In genomic region chr4:156999175-156999517, GRCh38 we compare ENCODE assay signal across 11 cellular contexts. TPM values are rescaled to one million over a fixed set of nuclear protein-coding genes. Genes with fewer than 3 reads are reported as not detected.
DNase-seq lines count a peak whose midpoint lies in the region; ATAC-seq, FAIRE-seq and TF ChIP-seq lines count a peak whose summit lies in the region.
"Had no signal": no experiment of that assay in that cellular context is flagged by ENCODE, and none has a peak within 500 bp of the region (broad histone marks: within the 10 kb centered on the region; RNA-seq: fewer than 3 reads in every experiment).

No MANE protein-coding gene starts in this region.

- no TSS peak for BruUV-seq in A673 (replicated peaks; lab: Mats Ljungman, UMichigan)

- H3K27me3 Mint-ChIP-seq in astrocyte (ENCODE audit: low read depth, unreplicated experiment) = no peaks in the 10 kb centered on the region
- no peaks in the 10 kb centered on the region for H3K27me3 Mint-ChIP-seq in T-helper 2 cell treated with Interferon-gamma antibody and Interleukin-4, amounts not matched to agents 5 μg/mL and 100 μg/mL, for 36 hours (ENCODE audit: low read depth)

- peaks cover 44% of the 10 kb centered on the region for H3K4me1 Mint-ChIP-seq in astrocyte (ENCODE audit: low read depth, unreplicated experiment)
- H3K4me1 Mint-ChIP-seq in T-helper 2 cell treated with Interferon-gamma antibody and Interleukin-4, amounts not matched to agents 5 μg/mL and 100 μg/mL, for 36 hours (ENCODE audit: low read depth) = no peaks in the 10 kb centered on the region

- DNase-seq in A673 (ENCODE audit: low spot score) = peak; percentile 95
- peak; percentile 99 for DNase-seq in astrocyte (ENCODE audit: low read depth)
- peak; percentile 99 for DNase-seq in kidney glomerular epithelial cell (lab: John Stamatoyannopoulos, UW)
- no peak for DNase-seq in T-helper 2 cell treated with Interferon-gamma antibody and Interleukin-4, amounts not matched to agents 5 μg/mL and 100 μg/mL, for 36 hours (ENCODE audit: low spot score)
- DNase-seq in NCI-H774 (lab: John Stamatoyannopoulos, UW) = no peak
- DNase-seq in H7 = no peak

- peak overlapping the region; percentile 99 for H3K27ac Mint-ChIP-seq in astrocyte (ENCODE audit: unreplicated experiment)
- H3K27ac Mint-ChIP-seq in T-helper 2 cell treated with Interferon-gamma antibody and Interleukin-4, amounts not matched to agents 5 μg/mL and 100 μg/mL, for 36 hours = no peak overlapping the region

- H3K4me1 ChIP-seq in A673 (ENCODE audit: insufficient read depth, low read length, poor library complexity, severe bottlenecking) = peaks cover 31% of the 10 kb centered on the region
- peaks cover 19% of the 10 kb centered on the region; the same call in 1 of the 2 replicates for H3K4me1 ChIP-seq in HUES64 (ENCODE audit: insufficient read depth, low read length)
- H3K4me1 ChIP-seq in astrocyte (ENCODE audit: insufficient read depth, low read length) = peaks cover 22% of the 10 kb centered on the region

- H3K27me3 ChIP-seq in A673 (replicated peaks; ENCODE audit: insufficient read depth, low read depth, low read length, poor library complexity) (no peaks in the 10 kb centered on the region), HUES64 (ENCODE audit: insufficient read depth, low read length) (no peaks in the 10 kb centered on the region), astrocyte (ENCODE audit: insufficient read depth, low read length) (no peaks in the 10 kb centered on the region), H7 (ENCODE audit: control insufficient read depth, insufficient read depth, low read length) (no peaks in the 10 kb centered on the region)

- intact Hi-C loops in A673 (cut with micrococcal nuclease; ENCODE audit: unreplicated experiment) = no loop called here

- TF ChIP-seq CTCF in A673 (conservative IDR thresholded peaks at IDR 0.05; ENCODE audit: low read depth, low read length) = no peak
- TF ChIP-seq CTCF in astrocyte (IDR thresholded peaks at IDR 0.05; ENCODE audit: insufficient read depth, low read depth, low read length) = no peak

- WGBS in HUES64 = 60% methylated on average over 2 of the region's 2 CpGs

- peak overlapping the region; percentile 64 for H3K4me3 Mint-ChIP-seq in astrocyte (ENCODE audit: unreplicated experiment)
- H3K4me3 Mint-ChIP-seq in T-helper 2 cell treated with Interferon-gamma antibody and Interleukin-4, amounts not matched to agents 5 μg/mL and 100 μg/mL, for 36 hours = no peak overlapping the region
- H3K4me3 Mint-ChIP-seq: neural crest cell had no signal

- no peak for ATAC-seq in GM18868 (IDR thresholded peaks at IDR 0.05; ENCODE audit: unreplicated experiment)

- peak; percentile 99 for FAIRE-seq in astrocyte (lab: Jason Lieb, UNC)
- FAIRE-seq: G401.6 had no signal

- peak overlapping the region; percentile 75 for H3K4me2 ChIP-seq in astrocyte (ENCODE audit: low read length)

- H4K20me1 ChIP-seq in astrocyte (ENCODE audit: insufficient read depth, low read length) = no peaks in the 10 kb centered on the region

- no peaks in the 10 kb centered on the region for H3K9me3 ChIP-seq in A673 (ENCODE audit: low read depth, low read length, poor library complexity, severe bottlenecking)
- peaks cover 12% of the 10 kb centered on the region; the same call in 1 of the 2 replicates for H3K9me3 ChIP-seq in HUES64 (ENCODE audit: insufficient read depth, low read depth, low read length)
- peaks cover 7% of the 10 kb centered on the region for H3K9me3 ChIP-seq in astrocyte (ENCODE audit: insufficient read depth, low read depth, low read length)

- no peak overlapping the region for H3K4me3 ChIP-seq in A673 (ENCODE audit: low read depth, low read length, poor library complexity, severe bottlenecking)
- H3K4me3 ChIP-seq in HUES64 (ENCODE audit: low read length) = no peak overlapping the region
- peak overlapping the region; percentile 1 for H3K4me3 ChIP-seq in astrocyte (ENCODE audit: insufficient read depth, low read depth, low read length)
- H3K4me3 ChIP-seq in H7 (ENCODE audit: insufficient read depth, low read depth, low read length) = no peak overlapping the region

- H3K36me3 Mint-ChIP-seq in astrocyte (ENCODE audit: low read depth, unreplicated experiment) = peaks cover 4% of the 10 kb centered on the region
- no peaks in the 10 kb centered on the region for H3K36me3 Mint-ChIP-seq in T-helper 2 cell treated with Interferon-gamma antibody and Interleukin-4, amounts not matched to agents 5 μg/mL and 100 μg/mL, for 36 hours (ENCODE audit: low read depth)

- H2AFZ ChIP-seq in astrocyte (ENCODE audit: low read depth, low read length) = no peak overlapping the region

- no peak overlapping the region for H3K9ac ChIP-seq in HUES64 (ENCODE audit: low read depth, low read length)
- H3K9ac ChIP-seq in astrocyte (ENCODE audit: low read length) = peak overlapping the region; percentile 56

- H3K79me2 ChIP-seq in astrocyte (ENCODE audit: insufficient read depth, low read length) = no peaks in the 10 kb centered on the region

- H3K9me3 Mint-ChIP-seq in astrocyte (ENCODE audit: unreplicated experiment) = peaks cover 20% of the 10 kb centered on the region
- no peaks in the 10 kb centered on the region for H3K9me3 Mint-ChIP-seq in T-helper 2 cell treated with Interferon-gamma antibody and Interleukin-4, amounts not matched to agents 5 μg/mL and 100 μg/mL, for 36 hours

- CTCF ChIA-PET in A673 (lab: Charles Lee) = no interaction called here

- H3K36me3 ChIP-seq in A673 (ENCODE audit: insufficient read depth, low read length, poor library complexity, severe bottlenecking) (no peaks in the 10 kb centered on the region), HUES64 (ENCODE audit: insufficient read depth, low read length) (no peaks in the 10 kb centered on the region), astrocyte (ENCODE audit: insufficient read depth, low read length) (no peaks in the 10 kb centered on the region), H7 (replicated peaks; ENCODE audit: control insufficient read depth, insufficient read depth, low read length) (no peaks in the 10 kb centered on the region)

- H3K27ac ChIP-seq in A673 (ENCODE audit: low read depth, low read length, poor library complexity, severe bottlenecking) (peak overlapping the region; percentile 39), HUES64 (ENCODE audit: low read depth, low read length) (peak overlapping the region; percentile 76), astrocyte (ENCODE audit: low read depth, low read length) (peak overlapping the region; percentile 79)

- POLR2A ChIA-PET in A673 (lab: Charles Lee; ENCODE audit: low non-redundant PET) = no interaction called here

RNA-seq across cellular contexts. Expression of gene PDGFC, which starts 27.5 kb away (rescaled TPM):
- total RNA-seq in A673 (2021) (28.0 and 32.6 TPM in 2 replicates), astrocyte (167 and 188 TPM in 2 replicates)
- 2.7 TPM for polyA plus RNA-seq in HUES64 (2013, experiment 1 of 2)
- 6.9 TPM for polyA plus RNA-seq in HUES64 (2013, experiment 2 of 2)
- 5.1 and 6.5 TPM in 2 replicates for total RNA-seq in H7 (2014; rRNA removed; shearing (Covaris generic))
- total RNA-seq: T-helper 2 cell treated with Interferon-gamma antibody and Interleukin-4, amounts not matched to agents 100 ng/mL and 5 ng/mL, for 36 hours had no signal

Comparison
In these comparisons a context has a peak if more than half of its experiments do, and no peak if none do; other contexts are left out.
1. DNase-seq: peak in A673 (single experiment), astrocyte (single experiment) and kidney glomerular epithelial cell (single experiment); none in T-helper 2 cell treated with Interferon-gamma antibody and Interleukin-4, amounts not matched to agents 5 μg/mL and 100 μg/mL, for 36 hours (single experiment), NCI-H774 (single experiment) and H7 (single experiment).
2. Peak in every context shown above with its lines, with median percentiles within 50 percentile points of each other: H3K27ac ChIP-seq.